8 cellular contexts compared by ENCODE assay signal in genomic region chr10:89391882-89392756, GRCh38. TPM values are rescaled to one million over a fixed set of nuclear protein-coding genes. Genes with fewer than 3 reads are reported as not detected.
DNase-seq lines count a peak whose midpoint lies in the region; ATAC-seq, FAIRE-seq and TF ChIP-seq lines count a peak whose summit lies in the region.

TSS of gene IFIT1 (plus strand) at chr10:89392623. CDS start at chr10:89392713, 90 bp downstream.

- 1% methylated on average over 8 of the region's 8 CpGs for WGBS in right cardiac atrium

- ATAC-seq in GM19324 (IDR thresholded peaks at IDR 0.05; ENCODE audit: low FRiP score, unreplicated experiment) (peak; percentile 81), HG03442 (IDR thresholded peaks at IDR 0.05; ENCODE audit: unreplicated experiment) (peak; percentile 71), right cardiac atrium (peak; percentile 94 to 95)

- peak within 1 kb of the TSS; percentile 59 for H3K27ac ChIP-seq in astrocyte (ENCODE audit: low read depth, low read length)
- peak within 1 kb of the TSS; percentile 95 for H3K27ac ChIP-seq in right cardiac atrium (ENCODE audit: low read length)

- H3K4me3 ChIP-seq in astrocyte (ENCODE audit: insufficient read depth, low read depth, low read length) (peak within 1 kb of the TSS; percentile 86), right cardiac atrium (ENCODE audit: low read length) (peak within 1 kb of the TSS; percentile 91)

- H3K27ac Mint-ChIP-seq in astrocyte (ENCODE audit: unreplicated experiment) = peak within 1 kb of the TSS; percentile 97

- peak; percentile 67 for FAIRE-seq in astrocyte (lab: Jason Lieb, UNC)

- no peak for TF ChIP-seq CTCF in astrocyte (IDR thresholded peaks at IDR 0.05; ENCODE audit: insufficient read depth, low read depth, low read length)

- peak; percentile 54 for DNase-seq in DMS53 treated with DMSO at 0.1 percent for 48 hours (lab: John Stamatoyannopoulos, UW; ENCODE audit: unreplicated experiment)
- peak; percentile 91 for DNase-seq in RPMI8226
- DNase-seq in astrocyte (ENCODE audit: low read depth) = peak; percentile 94
- peak in 1 of 3 donors; percentile 57 for DNase-seq in right cardiac atrium
- peak; percentile 98 for DNase-seq in pons (ENCODE audit: low spot score)
- no peak for DNase-seq in NCI-H128 (lab: John Stamatoyannopoulos, UW; ENCODE audit: unreplicated experiment)

- H3K36me3 ChIP-seq in astrocyte (ENCODE audit: insufficient read depth, low read length) = no peaks in the 10 kb centered on the region

- no peaks in the 10 kb centered on the region for H4K20me1 ChIP-seq in astrocyte (ENCODE audit: insufficient read depth, low read length)

- H3K36me3 Mint-ChIP-seq in astrocyte (ENCODE audit: low read depth, unreplicated experiment) = peaks cover 10% of the 10 kb centered on the region

- H3K27me3 ChIP-seq in astrocyte (ENCODE audit: insufficient read depth, low read length) (no peaks in the 10 kb centered on the region), right cardiac atrium (ENCODE audit: control insufficient read depth, insufficient read depth) (no peaks in the 10 kb centered on the region)

- no peaks in the 10 kb centered on the region for H3K9me3 Mint-ChIP-seq in astrocyte (ENCODE audit: unreplicated experiment)

- H3K4me1 Mint-ChIP-seq in astrocyte (ENCODE audit: low read depth, unreplicated experiment) = peaks cover 12% of the 10 kb centered on the region

- intact Hi-C loops in right cardiac atrium (cut with DNase I) = loop anchor here in 1 of 4 donors (5.0 kb wide), 1 partner anchor 135 kb away; no protein-coding TSS in a partner anchor

- no peaks in the 10 kb centered on the region for H3K27me3 Mint-ChIP-seq in astrocyte (ENCODE audit: low read depth, unreplicated experiment)

- no peaks in the 10 kb centered on the region for H3K9me3 ChIP-seq in astrocyte (ENCODE audit: insufficient read depth, low read depth, low read length)
- no peaks in the 10 kb centered on the region for H3K9me3 ChIP-seq in right cardiac atrium (ENCODE audit: control insufficient read depth, low read length)

- peak within 1 kb of the TSS; percentile 87 for H2AFZ ChIP-seq in astrocyte (ENCODE audit: low read depth, low read length)

- peak within 1 kb of the TSS; percentile 77 for H3K9ac ChIP-seq in astrocyte (ENCODE audit: low read length)

- H3K4me2 ChIP-seq in astrocyte (ENCODE audit: low read length) = peak within 1 kb of the TSS; percentile 77

- peak within 1 kb of the TSS; percentile 95 for H3K4me3 Mint-ChIP-seq in astrocyte (ENCODE audit: unreplicated experiment)

- H3K79me2 ChIP-seq in astrocyte (ENCODE audit: insufficient read depth, low read length) = no peaks in the 10 kb centered on the region

- peaks cover 11% of the 10 kb centered on the region for H3K4me1 ChIP-seq in astrocyte (ENCODE audit: insufficient read depth, low read length)
- H3K4me1 ChIP-seq in right cardiac atrium (ENCODE audit: control insufficient read depth, insufficient read depth, low read length) = peaks cover 2% of the 10 kb centered on the region

RNA-seq across cellular contexts. Expression of gene IFIT1, which starts in this region (rescaled TPM):
- total RNA-seq in astrocyte (335 and 375 TPM in 2 replicates), right cardiac atrium (10 to 100 TPM; 12.6 to 41.2 (median 29.0) TPM)
- 35.9 TPM for polyA plus RNA-seq in right cardiac atrium
